ENCODE assay signal across 1 cellular context in genomic region chr16:23863511-23864422, GRCh38.
TF ChIP-seq lines count a peak whose summit lies in the region.

No MANE protein-coding gene starts in this region.

TF ChIP-seq in GM23338, 12 proteins besides CTCF, POLR2A, EP300 and RAD21 (continued from another document):
- no peak for TF ChIP-seq ZNF462 (CRISPR knock-in tag; IDR thresholded peaks at IDR 0.05)
- no peak for TF ChIP-seq ZNF331 (CRISPR knock-in tag; IDR thresholded peaks at IDR 0.05; ENCODE audit: low read depth)
- no peak for TF ChIP-seq STAT1 (IDR thresholded peaks at IDR 0.05; ENCODE audit: unreplicated experiment)
